In the genomic region with DNA sequence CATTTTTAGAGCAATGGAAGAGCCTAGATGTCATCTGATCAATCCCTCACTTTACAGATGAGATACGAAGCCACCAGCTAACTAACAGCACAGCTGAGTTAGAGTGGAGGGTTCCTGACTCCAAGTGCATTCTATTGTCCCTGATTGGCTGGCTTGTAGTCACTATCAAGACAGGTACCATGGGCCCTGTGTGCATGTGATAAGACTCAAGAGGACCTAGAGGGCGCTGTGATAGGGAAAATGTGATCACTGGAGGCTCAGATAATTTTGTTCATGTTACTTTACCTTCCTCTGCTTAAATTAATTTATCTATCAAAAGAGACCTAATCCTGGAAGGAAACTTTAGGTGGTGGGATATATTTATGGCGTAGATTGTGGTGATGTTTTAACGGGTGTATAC, we compare ENCODE assay signal across 9 cellular contexts. TPM values are rescaled to one million over a fixed set of nuclear protein-coding genes. Genes with fewer than 3 reads are reported as not detected.
DNase-seq lines count a peak whose midpoint lies in the region; ATAC-seq, FAIRE-seq and TF ChIP-seq lines count a peak whose summit lies in the region.
"Had no signal": no experiment of that assay in that cellular context is flagged by ENCODE, and none has a peak within 500 bp of the region (broad histone marks: within the 10 kb centered on the region; RNA-seq: fewer than 3 reads in every experiment).

No MANE protein-coding gene starts in this region.

- POLR2A ChIA-PET in PC-3 (lab: Charles Lee; ENCODE audit: unreplicated experiment): no interaction called here

- no peak overlapping the region for H3K9ac ChIP-seq in PC-3 (ENCODE audit: low read length)

- H3K9me2 ChIP-seq in PC-3 (replicated peaks; ENCODE audit: low read length): no peaks in the 10 kb centered on the region

- CTCF ChIA-PET in PC-3 (lab: Charles Lee): no interaction called here

- no peaks in the 10 kb centered on the region for H3K79me2 ChIP-seq in PC-3 (ENCODE audit: low read length)

- TF ChIP-seq POLR2A in GM12892 (IDR thresholded peaks at IDR 0.05; ENCODE audit: low read depth, low read length): no peak

- DNase-seq in AML-193 (lab: John Stamatoyannopoulos, UW): peak; percentile 13 to 33
- DNase-seq in PC-3: peak; percentile 12
- DNase-seq in germinal center (ENCODE audit: low spot score): peak; percentile 71
- no peak for DNase-seq in NCI-H2107 treated with DMSO at 0.1 percent for 48 hours (lab: John Stamatoyannopoulos, UW; ENCODE audit: unreplicated experiment)
- DNase-seq in UCSD-AML1 (lab: John Stamatoyannopoulos, UW; ENCODE audit: unreplicated experiment): no peak
- DNase-seq in GM12892 (ENCODE audit: insufficient read length): no peak
- no peak for DNase-seq in effector memory CD4-positive, alpha-beta T cell

- H3K4me2 ChIP-seq in PC-3 (ENCODE audit: low read length): no peak overlapping the region

- H3K36me3 ChIP-seq in PC-3 (ENCODE audit: low read depth, low read length): no peaks in the 10 kb centered on the region
- H3K36me3 ChIP-seq in effector memory CD4-positive, alpha-beta T cell (ENCODE audit: control insufficient read depth, insufficient read depth, low read length): no peaks in the 10 kb centered on the region

- no peaks in the 10 kb centered on the region for H3F3A ChIP-seq in PC-3 (ENCODE audit: low read length, unreplicated experiment)

- H4K20me1 ChIP-seq in PC-3 (ENCODE audit: low read length): no peaks in the 10 kb centered on the region

- H3K9me3 ChIP-seq in PC-3 (ENCODE audit: low read length): no peaks in the 10 kb centered on the region
- no peaks in the 10 kb centered on the region for H3K9me3 ChIP-seq in effector memory CD4-positive, alpha-beta T cell (ENCODE audit: control insufficient read depth, low read length)

- no peak overlapping the region for H2AFZ ChIP-seq in PC-3 (ENCODE audit: low read length)

- no TSS peak for BruUV-seq in PC-3 (replicated peaks; lab: Mats Ljungman, UMichigan)

- ATAC-seq in GM19467 (IDR thresholded peaks at IDR 0.05; ENCODE audit: unreplicated experiment) (peak; percentile 67), PC-3 (no peak)

- intact Hi-C loops in PC-3 (cut with micrococcal nuclease): loop anchor here (5.0 kb wide), 1 partner anchor 126 kb away; no protein-coding TSS in a partner anchor

- no peaks in the 10 kb centered on the region for H3K4me1 ChIP-seq in PC-3 (ENCODE audit: insufficient read depth, low read length)
- no peaks in the 10 kb centered on the region for H3K4me1 ChIP-seq in effector memory CD4-positive, alpha-beta T cell (ENCODE audit: control insufficient read depth, insufficient read depth, low read length, poor library complexity, severe bottlenecking)

- no peak overlapping the region for H3K4me3 ChIP-seq in PC-3 (ENCODE audit: low read length)
- no peak overlapping the region for H3K4me3 ChIP-seq in effector memory CD4-positive, alpha-beta T cell (ENCODE audit: insufficient read depth, low read depth, low read length, poor library complexity, severe bottlenecking)

- H3K27ac ChIP-seq in PC-3 (ENCODE audit: low read length): no peak overlapping the region
- H3K27ac ChIP-seq in effector memory CD4-positive, alpha-beta T cell (ENCODE audit: insufficient read depth, low read length, poor library complexity, severe bottlenecking): no peak overlapping the region
- H3K27ac ChIP-seq: epithelial cell of prostate had no signal

- TF ChIP-seq CTCF in PC-3 (conservative IDR thresholded peaks at IDR 0.05; ENCODE audit: low read depth, low read length): peak; percentile 56

- H3K27me3 ChIP-seq in PC-3 (ENCODE audit: low read length): no peaks in the 10 kb centered on the region
- no peaks in the 10 kb centered on the region for H3K27me3 ChIP-seq in effector memory CD4-positive, alpha-beta T cell (replicated peaks; ENCODE audit: control insufficient read depth, insufficient read depth, low read length, poor library complexity, severe bottlenecking)

- FAIRE-seq in GM12892 (lab: Jason Lieb, UNC): no peak

RNA-seq across cellular contexts. Expression of a gene that starts 19.5 kb away (rescaled TPM):
- 25.4 and 34.2 TPM in 2 replicates for total RNA-seq in PC-3 (2014; rRNA removed)
- polyA plus RNA-seq in GM12892 (2012; ENCODE audit: missing spikeins): 27.3 TPM

Comparison
In these comparisons a context has a peak if more than half of its experiments do, and no peak if none do; other contexts are left out.
1. DNase-seq: peak in AML-193 (2 of 2), PC-3 (single experiment) and germinal center (single experiment); none in NCI-H2107 treated with DMSO at 0.1 percent for 48 hours (single experiment), UCSD-AML1 (single experiment), GM12892 (single experiment) and effector memory CD4-positive, alpha-beta T cell (0 of 3).